ENCODE assay signal across 8 cellular contexts in genomic region chr19:45638930-45639729, GRCh38. TPM values are rescaled to one million over a fixed set of nuclear protein-coding genes. Genes with fewer than 3 reads are reported as not detected.
DNase-seq lines count a peak whose midpoint lies in the region; ATAC-seq, FAIRE-seq and TF ChIP-seq lines count a peak whose summit lies in the region.

Gene EML2 (minus strand): TSS chr19:45639397. CDS start chr19:45639376, 21 bp downstream.

- WGBS in ovary, 3 donors = 3% methylated on average over 52 of the region's 52 CpGs

- H4K20me1 ChIP-seq in PC-3 (ENCODE audit: low read length) = no peaks in the 10 kb centered on the region

- H3K9me2 ChIP-seq in PC-3 (replicated peaks; ENCODE audit: low read length) = no peaks in the 10 kb centered on the region

- H3K4me2 ChIP-seq in PC-3 (ENCODE audit: low read length) = peak within 1 kb of the TSS; percentile 90

- POLR2A ChIA-PET in PC-3 (lab: Charles Lee; ENCODE audit: unreplicated experiment) = no interaction called here

- TF ChIP-seq CTCF in PC-3 (conservative IDR thresholded peaks at IDR 0.05; ENCODE audit: low read depth, low read length) (peak; percentile 51; the same call in 1 of the 2 replicates), ovary (IDR thresholded peaks at IDR 0.05) (no peak)

- ATAC-seq in PC-3 (no peak), GM21423 (IDR thresholded peaks at IDR 0.05; ENCODE audit: unreplicated experiment) (no peak)

- DNase-seq in 8988T (peak; percentile 54), GM12892 (ENCODE audit: insufficient read length) (peak; percentile 62), PC-3 (peak; percentile 36), germinal center (ENCODE audit: low spot score) (peak; percentile 75), ovary (peak in 3 of 5 donors; percentile 21 to 60 (median 50)), NCI-H524 treated with DMSO at 0.1 percent for 48 hours (lab: John Stamatoyannopoulos, UW) (no peak)
- DNase-seq in activated effector memory CD4-positive, alpha-beta T cell treated with anti-CD3 and anti-CD28 coated beads, Interleukin-2, amount 50 U/mL, for 16 hours = peak; percentile 88

- CTCF ChIA-PET in PC-3 (lab: Charles Lee) = no interaction called here

- TF ChIP-seq POLR2A in GM12892 (IDR thresholded peaks at IDR 0.05; ENCODE audit: low read depth, low read length) = peak; percentile 56; the same call in 1 of the 2 replicates
- no peak for TF ChIP-seq POLR2A in ovary (IDR thresholded peaks at IDR 0.05)

- H3K27me3 ChIP-seq in PC-3 (ENCODE audit: low read length) = no peaks in the 10 kb centered on the region
- H3K27me3 ChIP-seq in ovary = no peaks in the 10 kb centered on the region

- H3K4me1 ChIP-seq in PC-3 (ENCODE audit: insufficient read depth, low read length) (peaks cover 30% of the 10 kb centered on the region), ovary (ENCODE audit: insufficient read depth) (peaks cover 2% of the 10 kb centered on the region)

- no peak for TF ChIP-seq EP300 in ovary (IDR thresholded peaks at IDR 0.05)

- 0 out of 2 replicates have a peak, but pooled peaks cover 11% of the 10 kb centered on the region for H3K79me2 ChIP-seq in PC-3 (ENCODE audit: low read length)

- intact Hi-C loops in PC-3 (cut with micrococcal nuclease) = no loop called here
- intact Hi-C loops in ovary (cut with DNase I) = no loop called here

- peak within 1 kb of the TSS; percentile 93 for H2AFZ ChIP-seq in PC-3 (ENCODE audit: low read length)

- H3K27ac ChIP-seq in PC-3 (ENCODE audit: low read length) = peak within 1 kb of the TSS; percentile 42
- no peak within 1 kb of the TSS for H3K27ac ChIP-seq in ovary

- BruUV-seq in PC-3 (replicated peaks; lab: Mats Ljungman, UMichigan) = no TSS peak

- peaks cover 4% of the 10 kb centered on the region for H3F3A ChIP-seq in PC-3 (ENCODE audit: low read length, unreplicated experiment)

- no peaks in the 10 kb centered on the region for H3K36me3 ChIP-seq in PC-3 (ENCODE audit: low read depth, low read length)
- H3K36me3 ChIP-seq in ovary = no peaks in the 10 kb centered on the region

- H3K4me3 ChIP-seq in PC-3 (ENCODE audit: low read length) (peak within 1 kb of the TSS; percentile 88), ovary (peak within 1 kb of the TSS; percentile 33)

- peak within 1 kb of the TSS; percentile 79 for H3K9ac ChIP-seq in PC-3 (ENCODE audit: low read length)

- peak; percentile 54 for FAIRE-seq in GM12892 (lab: Jason Lieb, UNC)

- H3K9me3 ChIP-seq in PC-3 (ENCODE audit: low read length) (no peaks in the 10 kb centered on the region), ovary (no peaks in the 10 kb centered on the region)

RNA-seq across cellular contexts. Expression of gene EML2, which starts in this region (rescaled TPM):
- 51.3 TPM for polyA plus RNA-seq in GM12892 (2012; ENCODE audit: missing spikeins)
- total RNA-seq in PC-3 (2014; rRNA removed) = 28.9 and 37.8 TPM in 2 replicates
- total RNA-seq in ovary = 10 to 100 TPM in 6 of 7 donors, 1 to 10 TPM in 1; 9.9 to 25.0 (median 14.4) TPM
- 10 to 100 TPM; 13.1 to 16.3 TPM for polyA plus RNA-seq in ovary
